31 cellular contexts compared by ENCODE assay signal in genomic region chr22:38294193-38294592, GRCh38. TPM values are rescaled to one million over a fixed set of nuclear protein-coding genes. Genes with fewer than 3 reads are reported as not detected.
A peak's percentile ranks its signal among the peaks of the same experiment; 100 is the strongest.
DNase-seq lines count a peak whose midpoint lies in the region; ATAC-seq and TF ChIP-seq lines count a peak whose summit lies in the region.
"Had no signal": no experiment of that assay in that cellular context is flagged by ENCODE, and none has a peak within 500 bp of the region (broad histone marks: within the 10 kb centered on the region; RNA-seq: fewer than 3 reads in every experiment).

No MANE protein-coding gene starts in this region.

- DNase-seq in Calu3, result no peak
- no peak for DNase-seq in HFFc6
- no peak for DNase-seq in coronary artery (ENCODE audit: low spot score)
- DNase-seq in neuronal stem cell (ENCODE audit: low spot score), result no peak
- no peak for DNase-seq in ovary
- no peak for DNase-seq in DMS 273 (lab: John Stamatoyannopoulos, UW; ENCODE audit: unreplicated experiment)
- DNase-seq in NCI-H748 (lab: John Stamatoyannopoulos, UW; ENCODE audit: unreplicated experiment), result no peak
- DNase-seq: activated CD4-positive, alpha-beta T cell treated with anti-CD3 and anti-CD28 coated beads for 48 hours; activated naive CD4-positive, alpha-beta T cell treated with anti-CD3 and anti-CD28 coated beads, Interleukin-2, amount 50 U/mL, for 16 hours; BE2C; caudate nucleus; CD8-positive, alpha-beta memory T cell; hypothalamus; immature natural killer cell; NCI-H1436 treated with DMSO at 0.1 percent for 48 hours; NCI-H2081 treated with DMSO at 0.1 percent for 48 hours; NCI-H226; NCI-H748 treated with DMSO at 0.1 percent for 48 hours; nephron progenitor cell; right lobe of liver; stimulated activated CD4-positive, alpha-beta T cell treated with anti-CD3 and anti-CD28 coated beads, Interleukin-12 subunit alpha, Interleukin-12 subunit beta, amount 100 ng/mL, for 4 hours; stimulated activated CD4-positive, alpha-beta T cell treated with anti-CD3 and anti-CD28 coated beads, Interleukin-2, amount 100 ng/mL, for 48 hours; T1000; WERI-Rb-1 had no signal

- H3K14ac ChIP-seq in neuronal stem cell (ENCODE audit: low read length), result no peak overlapping the region

- H3K9me3 Mint-ChIP-seq in Calu3 (ENCODE audit: low read depth, unreplicated experiment) (no peaks in the 10 kb centered on the region), HFFc6 (no peaks in the 10 kb centered on the region)
- H3K9me3 Mint-ChIP-seq: activated T-helper 2 cell treated with anti-CD3 and anti-CD28 coated beads, Interferon-gamma antibody, Interleukin-2, Interleukin-4, amounts not matched to agents 10 μg/mL and 5 μg/mL and 100 μg/mL, durations not matched to agents 14 hours and 24 hours and 36 hours; CD8-positive, alpha-beta memory T cell; dendritic cell treated with granulocyte-macrophage colony-stimulating factor and Interleukin-4, amounts not matched to agents 40 ng/mL and 50 ng/mL, for 4 days; immature natural killer cell; memory B cell; nephron progenitor cell had no signal

- no peak overlapping the region for H2BK120ac ChIP-seq in neuronal stem cell (ENCODE audit: low read depth, low read length)

- no peak overlapping the region for H2BK5ac ChIP-seq in neuronal stem cell (ENCODE audit: low read length)

- H3K36me3 ChIP-seq in neuronal stem cell (replicated peaks in 1 of 2; ENCODE audit: control insufficient read depth in 2 of 2, insufficient read depth in 2 of 2, low read length in 2 of 2) (peaks cover 76 to 95% of the 10 kb centered on the region in 2 donors), ovary (no peaks in the 10 kb centered on the region)

- no peak overlapping the region for H4K91ac ChIP-seq in neuronal stem cell (ENCODE audit: low read depth, low read length, poor library complexity)

- H3K27me3 Mint-ChIP-seq in Calu3 (ENCODE audit: unreplicated experiment), result no peaks in the 10 kb centered on the region
- H3K27me3 Mint-ChIP-seq in HFFc6 (ENCODE audit: insufficient read depth), result peaks cover 11% of the 10 kb centered on the region
- H3K27me3 Mint-ChIP-seq: CD8-positive, alpha-beta memory T cell; memory B cell had no signal

- no peak for TF ChIP-seq CTCF in Calu3 (IDR thresholded peaks at IDR 0.05; ENCODE audit: unreplicated experiment)
- no peak for TF ChIP-seq CTCF in HFFc6 (IDR thresholded peaks at IDR 0.05)
- no peak for TF ChIP-seq CTCF in coronary artery (IDR thresholded peaks at IDR 0.05)
- no peak for TF ChIP-seq CTCF in ovary (IDR thresholded peaks at IDR 0.05)

- H2AFZ ChIP-seq in neuronal stem cell (ENCODE audit: low read length), result no peak overlapping the region

- H3K4me3 Mint-ChIP-seq in Calu3 (ENCODE audit: low read depth, unreplicated experiment) (no peak overlapping the region), HFFc6 (no peak overlapping the region)
- H3K4me3 Mint-ChIP-seq: CD8-positive, alpha-beta memory T cell; dendritic cell treated with granulocyte-macrophage colony-stimulating factor and Interleukin-4, amounts not matched to agents 40 ng/mL and 50 ng/mL, for 4 days; immature natural killer cell; memory B cell; nephron progenitor cell had no signal

- no TSS peak for BruUV-seq in Calu3 (replicated peaks; lab: Mats Ljungman, UMichigan)

- no peak overlapping the region for H2AK5ac ChIP-seq in neuronal stem cell (ENCODE audit: low read depth, low read length)

- peaks cover 23% of the 10 kb centered on the region for H3K79me1 ChIP-seq in neuronal stem cell (ENCODE audit: low read depth, low read length)

- no peak overlapping the region for H3K9ac ChIP-seq in neuronal stem cell (ENCODE audit: low read depth, low read length, poor library complexity)

- no peak overlapping the region for H3K4me2 ChIP-seq in neuronal stem cell (ENCODE audit: insufficient read depth, low read length, poor library complexity, severe bottlenecking)

- H3K27ac ChIP-seq in coronary artery (peak overlapping the region; percentile 58 to 84), neuronal stem cell (replicated peaks; ENCODE audit: low read length) (no peak overlapping the region), ovary (no peak overlapping the region)
- H3K27ac ChIP-seq: right lobe of liver, WERI-Rb-1 had no signal

- H2BK15ac ChIP-seq in neuronal stem cell (ENCODE audit: low read length), result no peak overlapping the region

- H3K27me3 ChIP-seq in neuronal stem cell (ENCODE audit: control insufficient read depth in 3 of 3, insufficient read depth in 3 of 3, low read depth in 1 of 3, low read length in 3 of 3), result no peaks in the 10 kb centered on the region
- no peaks in the 10 kb centered on the region for H3K27me3 ChIP-seq in ovary
- H3K27me3 ChIP-seq: BE2C, right lobe of liver, tibial nerve had no signal

- no peak for ATAC-seq in GM19467 (IDR thresholded peaks at IDR 0.05; ENCODE audit: unreplicated experiment)
- ATAC-seq: HCT116, Panc1, right lobe of liver had no signal

- H3K4me1 Mint-ChIP-seq in Calu3 (ENCODE audit: low read depth, unreplicated experiment) (peaks cover under 1% of the 10 kb centered on the region), HFFc6 (ENCODE audit: low read depth) (no peaks in the 10 kb centered on the region)
- H3K4me1 Mint-ChIP-seq: CD8-positive, alpha-beta memory T cell; immature natural killer cell; memory B cell; nephron progenitor cell had no signal

- no peak for TF ChIP-seq EP300 in ovary (IDR thresholded peaks at IDR 0.05)

- H3K27ac Mint-ChIP-seq in Calu3 (ENCODE audit: unreplicated experiment), result peak overlapping the region; percentile 57
- peak overlapping the region; percentile 43; the same call in 1 of the 2 replicates for H3K27ac Mint-ChIP-seq in HFFc6
- H3K27ac Mint-ChIP-seq: activated T-helper 2 cell treated with anti-CD3 and anti-CD28 coated beads, Interferon-gamma antibody, Interleukin-2, Interleukin-4, amounts not matched to agents 10 μg/mL and 5 μg/mL and 100 μg/mL, durations not matched to agents 14 hours and 24 hours and 36 hours; dendritic cell treated with granulocyte-macrophage colony-stimulating factor and Interleukin-4, amounts not matched to agents 40 ng/mL and 50 ng/mL, for 4 days; immature natural killer cell; memory B cell had no signal

- H3K9me3 ChIP-seq in neuronal stem cell (replicated peaks in 1 of 2; ENCODE audit: control insufficient read depth in 2 of 2, insufficient read depth in 1 of 2, low read depth in 1 of 2, low read length in 2 of 2) (no peaks in the 10 kb centered on the region), ovary (no peaks in the 10 kb centered on the region)
- H3K9me3 ChIP-seq: BE2C, right lobe of liver, tibial nerve had no signal

- CTCF ChIA-PET in Calu3 (lab: Charles Lee), result no interaction called here

- TF ChIP-seq POLR2A in ovary (IDR thresholded peaks at IDR 0.05), result no peak

- intact Hi-C loops in Calu3 (cut with micrococcal nuclease; ENCODE audit: unreplicated experiment), result no loop called here
- intact Hi-C loops in ovary (cut with DNase I), result no loop called here

- no peak overlapping the region for H3K4me3 ChIP-seq in coronary artery
- no peak overlapping the region for H3K4me3 ChIP-seq in neuronal stem cell (ENCODE audit: low read length in 2 of 2)
- no peak overlapping the region for H3K4me3 ChIP-seq in ovary
- H3K4me3 ChIP-seq: right lobe of liver, tibial nerve had no signal

- H3K23ac ChIP-seq in neuronal stem cell (ENCODE audit: low read depth, low read length, poor library complexity), result peak overlapping the region; percentile 56

- peak overlapping the region; percentile 16 for H3K18ac ChIP-seq in neuronal stem cell (ENCODE audit: low read length)

- no peak overlapping the region for H3K4ac ChIP-seq in neuronal stem cell (ENCODE audit: low read length)

- no CpG with 5 or more reads among the region's 26 CpGs for WGBS in neuronal stem cell (ENCODE audit: extremely low coverage in 2 of 2, insufficient read length in 2 of 2, insufficient replicate concordance in 1 of 2), 2 donors
- WGBS in ovary, 3 donors, result 88 to 92% (median 89%) methylated on average over 13 to 26 of the region's 26 CpGs

- H3K4me1 ChIP-seq in neuronal stem cell (ENCODE audit: control insufficient read depth in 2 of 2, insufficient read depth in 1 of 2, low read depth in 1 of 2, low read length in 2 of 2), result peaks cover 0 to 2% of the 10 kb centered on the region in 2 donors
- no peaks in the 10 kb centered on the region for H3K4me1 ChIP-seq in ovary (ENCODE audit: insufficient read depth)
- H3K4me1 ChIP-seq: BE2C, right lobe of liver had no signal

- H3K36me3 Mint-ChIP-seq in Calu3 (ENCODE audit: insufficient read depth, unreplicated experiment), result peaks cover 84% of the 10 kb centered on the region
- H3K36me3 Mint-ChIP-seq in HFFc6 (ENCODE audit: low read depth), result peaks cover 14% of the 10 kb centered on the region; the same call in 1 of the 2 replicates

- no peak overlapping the region for H2BK12ac ChIP-seq in neuronal stem cell (ENCODE audit: low read length)

- no peak overlapping the region for H4K8ac ChIP-seq in neuronal stem cell (ENCODE audit: low read depth, low read length)

RNA-seq across cellular contexts. Expression of gene TMEM184B, which starts 21.4 kb away (rescaled TPM):
- 113 and 114 TPM in 2 replicates for total RNA-seq in Calu3 (2022)
- 100 to 1,000 TPM; 104 to 125 (median 111) TPM for total RNA-seq in HFFc6 (2021; fragmentation: NEBNext Ultra II Directional; extraction: Animal tissue kit (Norgen Biotek cat#: 25700))
- polyA plus RNA-seq in neuronal stem cell (2013, experiment 1 of 2), result 50.9 TPM
- 51.3 TPM for polyA plus RNA-seq in neuronal stem cell (2013, experiment 2 of 2)
- total RNA-seq in ovary, result 10 to 100 TPM; 24.9 to 48.3 (median 38.6) TPM
- 10 to 100 TPM; 15.3 to 30.3 TPM for polyA plus RNA-seq in ovary

RNA-seq across cellular contexts. Expression of gene CSNK1E, which starts 23.0 kb away (rescaled TPM):
- total RNA-seq in Calu3 (2022), result 172 and 178 TPM in 2 replicates
- total RNA-seq in HFFc6 (2021; fragmentation: NEBNext Ultra II Directional; extraction: Animal tissue kit (Norgen Biotek cat#: 25700)), result 100 to 1,000 TPM; 166 to 184 (median 172) TPM
- polyA plus RNA-seq in neuronal stem cell (2013, experiment 1 of 2), result 224 TPM
- 229 TPM for polyA plus RNA-seq in neuronal stem cell (2013, experiment 2 of 2)
- total RNA-seq in ovary, result 100 to 1,000 TPM in 5 of 7 donors, 10 to 100 TPM in 2; 73.2 to 161 (median 105) TPM
- polyA plus RNA-seq in ovary, result 100 to 1,000 TPM in 1 of 2 donors, 10 to 100 TPM in 1; 61.4 to 135 TPM

Comparison
In these comparisons a context has a peak if more than half of its experiments do, and no peak if none do; other contexts are left out.
1. H3K27ac ChIP-seq: peak in coronary artery (2 of 2); none in neuronal stem cell (single experiment) and ovary (0 of 2).